Comparison of ENCODE assay signal across 28 cellular contexts in genomic region chr3:47896736-47897135, GRCh38.
"Had no signal": no experiment of that assay in that cellular context is flagged by ENCODE, and none has a peak within 500 bp of the region (broad histone marks: within the 10 kb centered on the region; RNA-seq: fewer than 3 reads in every experiment).

No MANE protein-coding gene starts in this region.

- H3K27me3 Mint-ChIP-seq: natural killer cell treated with Interleukin-12 subunit alpha and Interleukin-12 subunit beta and Interleukin-15 and Interleukin-18, amount 100 ng/mL, for 72 hours had no signal

- H3K4me3 ChIP-seq: dorsolateral prefrontal cortex, gastroesophageal sphincter, heart right ventricle, lower lobe of right lung, neural progenitor cell, psoas muscle, sigmoid colon, suprapubic skin, transverse colon, upper lobe of right lung, vagina had no signal

- H3K79me2 ChIP-seq: parathyroid adenoma had no signal

- H3K27me3 ChIP-seq: dorsolateral prefrontal cortex, gastroesophageal sphincter, heart right ventricle, neural progenitor cell, sigmoid colon, suprapubic skin, transverse colon, upper lobe of right lung, vagina had no signal

- H3K4me3 Mint-ChIP-seq: immature natural killer cell; natural killer cell treated with Interleukin-12 subunit alpha and Interleukin-12 subunit beta and Interleukin-15 and Interleukin-18, amount 100 ng/mL, for 72 hours; neural progenitor cell; stimulated activated effector memory CD8-positive, alpha-beta T cell treated with anti-CD3 and anti-CD28 coated beads, Interleukin-12 subunit alpha, Interleukin-12 subunit beta, amount 100 ng/mL, for 72 hours had no signal

- H3K9me3 Mint-ChIP-seq: immature natural killer cell; natural killer cell treated with Interleukin-12 subunit alpha and Interleukin-12 subunit beta and Interleukin-15 and Interleukin-18, amount 100 ng/mL, for 72 hours; neural progenitor cell; stimulated activated effector memory CD8-positive, alpha-beta T cell treated with anti-CD3 and anti-CD28 coated beads, Interleukin-12 subunit alpha, Interleukin-12 subunit beta, amount 100 ng/mL, for 72 hours had no signal

- H3K4me2 ChIP-seq: neural progenitor cell had no signal

- H3K4me1 Mint-ChIP-seq: immature natural killer cell had no signal

- H3K27ac Mint-ChIP-seq: immature natural killer cell; natural killer cell treated with Interleukin-12 subunit alpha and Interleukin-12 subunit beta and Interleukin-15 and Interleukin-18, amount 100 ng/mL, for 72 hours; neural progenitor cell; stimulated activated effector memory CD8-positive, alpha-beta T cell treated with anti-CD3 and anti-CD28 coated beads, Interleukin-12 subunit alpha, Interleukin-12 subunit beta, amount 100 ng/mL, for 72 hours had no signal

- H3K27ac ChIP-seq: dorsolateral prefrontal cortex, epithelial cell of prostate, gastroesophageal sphincter, lower lobe of right lung, neural progenitor cell, parathyroid adenoma, psoas muscle, suprapubic skin, transverse colon, upper lobe of right lung, vagina had no signal

- H3K4me1 ChIP-seq: lower lobe of right lung, parathyroid adenoma, transverse colon, upper lobe of right lung had no signal

- H3K36me3 ChIP-seq: neural progenitor cell had no signal

- DNase-seq: dorsolateral prefrontal cortex; effector CD4-positive, alpha-beta T cell; foreskin fibroblast; heart right ventricle; hypothalamus; immature natural killer cell; islet precursor cell; kidney glomerular epithelial cell; left colon; left ventricle myocardium superior; lower lobe of right lung; psoas muscle; right cardiac atrium; sigmoid colon; stimulated activated CD4-positive, alpha-beta T cell treated with anti-CD3 and anti-CD28 coated beads, Interleukin-2, amount 100 ng/mL, for 24 hours; stimulated activated CD4-positive, alpha-beta T cell treated with anti-CD3 and anti-CD28 coated beads, Interleukin-4, amount 100 ng/mL, for 24 hours; stimulated activated naive CD4-positive, alpha-beta T cell treated with Interleukin-2 at 50 U/mL for 16 hours; transverse colon; upper lobe of right lung had no signal

- H3K36me3 Mint-ChIP-seq: natural killer cell treated with Interleukin-12 subunit alpha and Interleukin-12 subunit beta and Interleukin-15 and Interleukin-18, amount 100 ng/mL, for 72 hours had no signal

- ATAC-seq: esophagus mucosa; gastroesophageal sphincter; heart right ventricle; left colon; left ventricle myocardium superior; lower lobe of right lung; natural killer cell treated with Interleukin-12 subunit alpha and Interleukin-12 subunit beta and Interleukin-15 and Interleukin-18, amount 100 ng/mL, for 72 hours; psoas muscle; right cardiac atrium; stimulated activated effector memory CD8-positive, alpha-beta T cell treated with anti-CD3 and anti-CD28 coated beads, Interleukin-12 subunit alpha, Interleukin-12 subunit beta, amount 100 ng/mL, for 72 hours; upper lobe of right lung had no signal

- H2AFZ ChIP-seq: neural progenitor cell, parathyroid adenoma had no signal
